26 cellular contexts compared by ENCODE assay signal in genomic region chr16:69863882-69864281, GRCh38.
"Had no signal": no experiment of that assay in that cellular context is flagged by ENCODE, and none has a peak within 500 bp of the region (broad histone marks: within the 10 kb centered on the region; RNA-seq: fewer than 3 reads in every experiment).

No MANE protein-coding gene starts in this region.

- ATAC-seq: activated T-cell treated with anti-CD3 and anti-CD28 coated beads, Interleukin-2, amount 50 U/mL, for 72 hours had no signal

- H3K36me3 ChIP-seq: adrenal gland, SJCRH30 had no signal

- DNase-seq: activated CD4-positive, alpha-beta memory T cell treated with anti-CD3 and anti-CD28 coated beads for 36 hours; activated CD4-positive, alpha-beta T cell treated with anti-CD3 and anti-CD28 coated beads, Interleukin-2, amount 10 ng/mL, durations not matched to agents 7 days and 5 days; activated CD4-positive, CD25-positive, alpha-beta regulatory T cell; activated naive CD4-positive, alpha-beta T cell treated with anti-CD3 and anti-CD28 coated beads, Interleukin-2, amount 50 U/mL, for 16 hours; activated naive CD8-positive, alpha-beta T cell treated with anti-CD3 and anti-CD28 coated beads, Interleukin-2, amount 10 ng/mL, durations not matched to agents 7 days and 5 days; activated T-cell treated with anti-CD3 and anti-CD28 coated beads for 4 hours; activated T-cell treated with anti-CD3 and anti-CD28 coated beads, Interleukin-2, amount 50 U/mL, for 72 hours; adrenal gland; anterior cingulate cortex; central memory CD4-positive, alpha-beta T cell; KG1; NCI-H1092; NCI-H1417; NCI-H1930; NCI-H345; NCI-H524; NCI-H774; NK-92 treated with Interleukin-12 subunit alpha and Interleukin-12 subunit beta, amount 100 ng/mL, for 24 hours; Peyer's patch; Right ventricle myocardium superior; SJCRH30; SK-N-SH; T-helper 1 cell had no signal

- H3K27ac ChIP-seq: adrenal gland, Peyer's patch, RWPE1, SJCRH30, VCaP had no signal

- H3K9ac ChIP-seq: SK-N-SH had no signal

- H3K27me3 ChIP-seq: adrenal gland, Peyer's patch, SJCRH30 had no signal

- H3K4me2 ChIP-seq: SK-N-SH had no signal

- H3K4me3 ChIP-seq: adrenal gland, Peyer's patch, SJCRH30 had no signal

- H3K9me3 ChIP-seq: adrenal gland, Peyer's patch, SJCRH30, SK-N-SH had no signal

- FAIRE-seq: bronchial epithelial cell had no signal
